ENCODE assay signal across 29 cellular contexts in genomic region chr1:233971753-233972152, GRCh38.
DNase-seq lines count a peak whose midpoint lies in the region; ATAC-seq, FAIRE-seq and TF ChIP-seq lines count a peak whose summit lies in the region.
"Had no signal": no experiment of that assay in that cellular context is flagged by ENCODE, and none has a peak within 500 bp of the region (broad histone marks: within the 10 kb centered on the region; RNA-seq: fewer than 3 reads in every experiment).

No MANE protein-coding gene starts in this region.

- H3K4me2 ChIP-seq in PC-3 (ENCODE audit: low read length) = peak overlapping the region; percentile 52
- H3K4me2 ChIP-seq in neuronal stem cell (ENCODE audit: insufficient read depth, low read length, poor library complexity, severe bottlenecking) = no peak overlapping the region
- H3K4me2 ChIP-seq: BLaER1 had no signal

- H3K9me3 Mint-ChIP-seq in WTC11 = no peaks in the 10 kb centered on the region

- peak overlapping the region; percentile 27 for H3K4ac ChIP-seq in neuronal stem cell (ENCODE audit: low read length)

- no CpG with 5 or more reads among the region's 7 CpGs for WGBS in neuronal stem cell (ENCODE audit: extremely low coverage in 2 of 2, insufficient read length in 2 of 2, insufficient replicate concordance in 1 of 2), 2 donors
- 71 to 85% methylated on average over 7 of the region's 7 CpGs for WGBS in testis, 2 donors

- no TSS peak for BruUV-seq in PC-3 (replicated peaks; lab: Mats Ljungman, UMichigan)

- H3K4me3 ChIP-seq in PC-3 (ENCODE audit: low read length) = no peak overlapping the region
- no peak overlapping the region for H3K4me3 ChIP-seq in kidney (ENCODE audit: low read length in 2 of 2)
- no peak overlapping the region for H3K4me3 ChIP-seq in neuronal stem cell (ENCODE audit: low read length in 2 of 2)
- no peak overlapping the region for H3K4me3 ChIP-seq in testis
- H3K4me3 ChIP-seq: BLaER1, GM12878 had no signal

- H3K18ac ChIP-seq in neuronal stem cell (ENCODE audit: low read length) = peak overlapping the region; percentile 31

- no peaks in the 10 kb centered on the region for H3F3A ChIP-seq in PC-3 (ENCODE audit: low read length, unreplicated experiment)

- H4K91ac ChIP-seq in neuronal stem cell (ENCODE audit: low read depth, low read length, poor library complexity) = no peak overlapping the region

- ATAC-seq in PC-3 = no peak
- no peak for ATAC-seq in HG03039 (IDR thresholded peaks at IDR 0.05; ENCODE audit: unreplicated experiment)
- no peak for ATAC-seq in WTC11
- ATAC-seq: GM12878 had no signal

- POLR2A ChIA-PET in PC-3 (lab: Charles Lee; ENCODE audit: unreplicated experiment) (no interaction called here), WTC11 (lab: Charles Lee) (no interaction called here), HEK293T (lab: Yijun Ruan, JAX) (no interaction called here)

- H3K36me3 Mint-ChIP-seq in WTC11 = no peaks in the 10 kb centered on the region
- H3K36me3 Mint-ChIP-seq: CD14-positive monocyte; CD4-positive, alpha-beta memory T cell; CD4-positive, CD25-positive, alpha-beta regulatory T cell; CD8-positive, alpha-beta memory T cell had no signal

- no peak for TF ChIP-seq POLR2A in testis (IDR thresholded peaks at IDR 0.05)

- H3K9me3 ChIP-seq in PC-3 (ENCODE audit: low read length) (no peaks in the 10 kb centered on the region), kidney (ENCODE audit: control insufficient read depth in 1 of 2, low read length in 2 of 2) (no peaks in the 10 kb centered on the region), neuronal stem cell (replicated peaks in 1 of 2; ENCODE audit: control insufficient read depth in 2 of 2, insufficient read depth in 1 of 2, low read depth in 1 of 2, low read length in 2 of 2) (no peaks in the 10 kb centered on the region), testis (no peaks in the 10 kb centered on the region)
- H3K9me3 ChIP-seq: BE2C, BLaER1 had no signal

- H3K27ac Mint-ChIP-seq in WTC11 = no peak overlapping the region
- H3K27ac Mint-ChIP-seq: CD14-positive monocyte; CD4-positive, alpha-beta memory T cell; CD4-positive, CD25-positive, alpha-beta regulatory T cell; CD8-positive, alpha-beta memory T cell had no signal

- no peaks in the 10 kb centered on the region for H3K4me1 Mint-ChIP-seq in WTC11
- H3K4me1 Mint-ChIP-seq: CD14-positive monocyte; CD4-positive, alpha-beta memory T cell; CD4-positive, CD25-positive, alpha-beta regulatory T cell; CD8-positive, alpha-beta memory T cell had no signal

- H3K36me3 ChIP-seq in PC-3 (ENCODE audit: low read depth, low read length) (no peaks in the 10 kb centered on the region), kidney (ENCODE audit: control insufficient read depth in 1 of 2, insufficient read depth in 2 of 2, low read length in 2 of 2) (no peaks in the 10 kb centered on the region), neuronal stem cell (replicated peaks in 1 of 2; ENCODE audit: control insufficient read depth in 2 of 2, insufficient read depth in 2 of 2, low read length in 2 of 2) (no peaks in the 10 kb centered on the region), testis (ENCODE audit: low read depth, missing control alignments) (no peaks in the 10 kb centered on the region)
- H3K36me3 ChIP-seq: BE2C, BLaER1 had no signal

- H3K4me3 Mint-ChIP-seq in WTC11 = no peak overlapping the region
- H3K4me3 Mint-ChIP-seq: CD14-positive monocyte; CD4-positive, alpha-beta memory T cell; CD4-positive, CD25-positive, alpha-beta regulatory T cell; CD8-positive, alpha-beta memory T cell had no signal

- DNase-seq in PC-3 (no peak), kidney (peak; percentile 69), neuronal stem cell (ENCODE audit: low spot score) (no peak), testis (peak; percentile 45), urothelium cell line (ENCODE audit: low spot score) (no peak), WTC11 (ENCODE audit: low spot score) (no peak), HEK293T (ENCODE audit: extremely low spot score) (no peak)
- DNase-seq: 8988T; ACHN; BE2C; C1 segment of cervical spinal cord; CD4-positive, alpha-beta memory T cell; CD4-positive, CD25-positive, alpha-beta regulatory T cell; CD8-positive, alpha-beta memory T cell; COR-L47; DMS 273 treated with DMSO at 0.1 percent for 48 hours; DMS153; DMS53; DMS79; DND-41; EL; GDM1 had no signal

- H4K20me1 ChIP-seq in PC-3 (ENCODE audit: low read length) = no peaks in the 10 kb centered on the region
- H4K20me1 ChIP-seq: BLaER1 had no signal

- no peak overlapping the region for H2BK15ac ChIP-seq in neuronal stem cell (ENCODE audit: low read length)

- no peak overlapping the region for H3K23ac ChIP-seq in neuronal stem cell (ENCODE audit: low read depth, low read length, poor library complexity)

- H2BK12ac ChIP-seq in neuronal stem cell (ENCODE audit: low read length) = no peak overlapping the region

- H3K27me3 Mint-ChIP-seq in WTC11 (ENCODE audit: low read depth) = no peaks in the 10 kb centered on the region
- H3K27me3 Mint-ChIP-seq: CD4-positive, CD25-positive, alpha-beta regulatory T cell had no signal

- H3K9me2 ChIP-seq in PC-3 (replicated peaks; ENCODE audit: low read length) = no peaks in the 10 kb centered on the region

- H3K27me3 ChIP-seq in PC-3 (ENCODE audit: low read length) (no peaks in the 10 kb centered on the region), neuronal stem cell (ENCODE audit: control insufficient read depth in 3 of 3, insufficient read depth in 3 of 3, low read depth in 1 of 3, low read length in 3 of 3) (no peaks in the 10 kb centered on the region), testis (no peaks in the 10 kb centered on the region)
- H3K27me3 ChIP-seq: BE2C, BLaER1 had no signal

- H3K27ac ChIP-seq in PC-3 (ENCODE audit: low read length) = peak overlapping the region; percentile 92
- no peak overlapping the region for H3K27ac ChIP-seq in kidney (ENCODE audit: low read depth in 2 of 2, low read length in 2 of 2)
- H3K27ac ChIP-seq in neuronal stem cell (replicated peaks; ENCODE audit: low read length) = no peak overlapping the region
- H3K27ac ChIP-seq in testis = no peak overlapping the region
- H3K27ac ChIP-seq: BLaER1 had no signal

- H3K9ac ChIP-seq in PC-3 (ENCODE audit: low read length) (peak overlapping the region; percentile 68), kidney (ENCODE audit: low read length in 2 of 2) (no peak overlapping the region), neuronal stem cell (ENCODE audit: low read depth, low read length, poor library complexity) (no peak overlapping the region)
- H3K9ac ChIP-seq: BLaER1 had no signal

- intact Hi-C loops in PC-3 (cut with micrococcal nuclease) = no loop called here
- intact Hi-C loops in kidney (cut with DNase I) = no loop called here
- intact Hi-C loops in testis (cut with DNase I; ENCODE audit: low total_unique reads) = no loop called here

- no peak overlapping the region for H2BK5ac ChIP-seq in neuronal stem cell (ENCODE audit: low read length)

- CTCF ChIA-PET in PC-3 (lab: Charles Lee) (interaction anchor here (0.6 kb wide), 1 partner anchor 9 kb away, joined by 3 read pairs; no protein-coding TSS in a partner anchor), WTC11 (lab: Charles Lee) (interaction anchor here (1.0 kb wide), 1 partner anchor 8 kb away, joined by 5 read pairs; no protein-coding TSS in a partner anchor), HEK293T (lab: Yijun Ruan, JAX) (no interaction called here)

- H2AFZ ChIP-seq in PC-3 (ENCODE audit: low read length) = no peak overlapping the region
- no peak overlapping the region for H2AFZ ChIP-seq in neuronal stem cell (ENCODE audit: low read length)

- TF ChIP-seq CTCF in PC-3 (conservative IDR thresholded peaks at IDR 0.05; ENCODE audit: low read depth, low read length) (no peak), kidney (IDR thresholded peaks at IDR 0.05; ENCODE audit: borderline replicate concordance, extremely low read depth, insufficient read depth) (no peak), testis (IDR thresholded peaks at IDR 0.05) (no peak), WTC11 (IDR thresholded peaks at IDR 0.05) (no peak)

- no peak overlapping the region for H4K8ac ChIP-seq in neuronal stem cell (ENCODE audit: low read depth, low read length)

- H3K14ac ChIP-seq in neuronal stem cell (ENCODE audit: low read length) = no peak overlapping the region

- FAIRE-seq in kidney (lab: Jason Lieb, UNC) (no peak), urothelium cell line (lab: Jason Lieb, UNC) (no peak)
- FAIRE-seq: A204.1, GM12878, GM12892, GM18507 had no signal

- H2BK120ac ChIP-seq in neuronal stem cell (ENCODE audit: low read depth, low read length) = no peak overlapping the region

- H3K4me1 ChIP-seq in PC-3 (ENCODE audit: insufficient read depth, low read length) = peaks cover 23% of the 10 kb centered on the region
- no peaks in the 10 kb centered on the region for H3K4me1 ChIP-seq in kidney (ENCODE audit: control insufficient read depth in 1 of 2, insufficient read depth in 1 of 2, low read depth in 1 of 2, low read length in 2 of 2)
- H3K4me1 ChIP-seq in neuronal stem cell (ENCODE audit: control insufficient read depth in 2 of 2, insufficient read depth in 1 of 2, low read depth in 1 of 2, low read length in 2 of 2) = peaks cover 0 to 3% of the 10 kb centered on the region in 2 donors
- no peaks in the 10 kb centered on the region for H3K4me1 ChIP-seq in testis
- H3K4me1 ChIP-seq: BLaER1 had no signal

- peaks cover 45% of the 10 kb centered on the region for H3K79me2 ChIP-seq in PC-3 (ENCODE audit: low read length)

- H2AK5ac ChIP-seq in neuronal stem cell (ENCODE audit: low read depth, low read length) = peak overlapping the region; percentile 20

- no peaks in the 10 kb centered on the region for H3K79me1 ChIP-seq in neuronal stem cell (ENCODE audit: low read depth, low read length)

TF ChIP-seq in HEK293T, 16 proteins besides CTCF, POLR2A, EP300 and RAD21:
- TF ChIP-seq TARDBP (IDR thresholded peaks at IDR 0.05) (no peak), L3MBTL2 (conservative IDR thresholded peaks at IDR 0.05) (no peak), FOXM1 (IDR thresholded peaks at IDR 0.05; ENCODE audit: borderline replicate concordance) (no peak), BHLHE40 (IDR thresholded peaks at IDR 0.05; ENCODE audit: borderline replicate concordance) (no peak), CTBP1 (IDR thresholded peaks at IDR 0.05; ENCODE audit: borderline replicate concordance) (no peak), HDGF (IDR thresholded peaks at IDR 0.05; ENCODE audit: borderline replicate concordance) (no peak), FOXK2 (IDR thresholded peaks at IDR 0.05) (no peak), NFRKB (IDR thresholded peaks at IDR 0.05) (no peak)

Comparison
In these comparisons a context has a peak if more than half of its experiments do, and no peak if none do; other contexts are left out.
1. DNase-seq: peak in kidney (single experiment) and testis (single experiment); none in PC-3 (single experiment), neuronal stem cell (single experiment), urothelium cell line (single experiment), WTC11 (single experiment) and HEK293T (single experiment).